19 cellular contexts compared by ENCODE assay signal in the genomic region with DNA sequence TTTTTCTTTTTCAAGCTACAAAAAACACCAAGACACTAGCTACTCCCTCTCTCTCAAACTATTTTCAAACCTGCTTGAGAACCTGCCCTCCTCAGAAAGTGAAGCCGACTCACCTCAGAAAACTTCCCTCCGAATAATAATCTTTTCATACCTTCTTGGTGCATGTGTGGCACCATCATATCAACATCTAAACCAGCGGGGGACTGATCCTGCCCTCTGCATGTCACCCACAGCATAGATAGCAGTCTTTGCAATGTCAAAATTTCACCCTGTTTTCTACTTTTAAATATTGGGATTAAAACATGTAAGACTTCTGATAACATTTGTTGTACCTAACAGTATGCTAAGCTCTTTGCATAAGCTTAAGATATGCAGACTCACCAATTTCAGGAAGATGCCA.
DNase-seq lines count a peak whose midpoint lies in the region; ATAC-seq and TF ChIP-seq lines count a peak whose summit lies in the region.
"Had no signal": no experiment of that assay in that cellular context is flagged by ENCODE, and none has a peak within 500 bp of the region (broad histone marks: within the 10 kb centered on the region; RNA-seq: fewer than 3 reads in every experiment).

No MANE protein-coding gene starts in this region.

- H3K9ac ChIP-seq in SK-N-SH (no peak overlapping the region), mesenchymal stem cell (ENCODE audit: low read length) (no peak overlapping the region)

- H2BK15ac ChIP-seq in mesenchymal stem cell (ENCODE audit: low read depth, poor library complexity, severe bottlenecking): no peak overlapping the region

- H3K18ac ChIP-seq in mesenchymal stem cell (ENCODE audit: low read depth in 1 of 2, low read length in 2 of 2): no peak overlapping the region

- no peaks in the 10 kb centered on the region for H3K36me3 ChIP-seq in SK-N-SH (replicated peaks in 1 of 2; ENCODE audit: control insufficient read depth in 1 of 2, insufficient read depth in 2 of 2, low read length in 1 of 2)
- no peaks in the 10 kb centered on the region for H3K36me3 ChIP-seq in SJSA1
- H3K36me3 ChIP-seq in mesenchymal stem cell (ENCODE audit: control insufficient read depth in 1 of 2, insufficient read depth in 2 of 2, low read depth in 1 of 2, low read length in 2 of 2): no peaks in the 10 kb centered on the region
- no peaks in the 10 kb centered on the region for H3K36me3 ChIP-seq in right lobe of liver

- intact Hi-C loops in right lobe of liver (cut with DNase I): no loop called here

- H3K27me3 ChIP-seq in SK-N-SH (ENCODE audit: insufficient read depth): no peaks in the 10 kb centered on the region
- no peaks in the 10 kb centered on the region for H3K27me3 ChIP-seq in SJSA1 (replicated peaks)
- H3K27me3 ChIP-seq in mesenchymal stem cell (ENCODE audit: control insufficient read depth in 1 of 2, insufficient read depth in 1 of 2, low read length in 2 of 2): no peaks in the 10 kb centered on the region
- H3K27me3 ChIP-seq in right lobe of liver: no peaks in the 10 kb centered on the region

- H3K23ac ChIP-seq in mesenchymal stem cell (ENCODE audit: low read length in 2 of 2): no peak overlapping the region

- CTCF ChIA-PET in SK-N-SH (lab: Yijun Ruan, JAX): interaction anchor here (0.6 to 1.6 kb wide), 3 partner anchors 12 to 51 kb away, joined by 3 read pairs; no protein-coding TSS in a partner anchor

- peaks cover 8% of the 10 kb centered on the region for H3F3A ChIP-seq in SK-N-SH (replicated peaks; ENCODE audit: insufficient read depth)

- WGBS in SK-N-SH (ENCODE audit: low lambda C conversion rate): 64% methylated on average over 3 of the region's 3 CpGs
- WGBS in mesenchymal stem cell: 66% methylated on average over 3 of the region's 3 CpGs
- 38% methylated on average over 3 of the region's 3 CpGs for WGBS in right lobe of liver (ENCODE audit: insufficient coverage, low coverage, low lambda C conversion rate, missing lambda C conversion rate)

- H3K4me1 ChIP-seq in SK-N-SH (ENCODE audit: control insufficient read depth in 1 of 2, insufficient read depth in 2 of 2, low read depth in 1 of 2, low read length in 1 of 2) (no peaks in the 10 kb centered on the region; a peak in 1 of 4 replicates), SJSA1 (replicated peaks) (peaks cover 27% of the 10 kb centered on the region), mesenchymal stem cell (ENCODE audit: control insufficient read depth, insufficient read depth, low read depth, low read length) (no peaks in the 10 kb centered on the region), right lobe of liver (no peaks in the 10 kb centered on the region)

- no peak overlapping the region for H2BK12ac ChIP-seq in mesenchymal stem cell (ENCODE audit: low read length in 2 of 2)

- TF ChIP-seq POLR2A in right lobe of liver (IDR thresholded peaks at IDR 0.05): no peak

- H3K4ac ChIP-seq in mesenchymal stem cell (ENCODE audit: low read depth in 1 of 2, low read length in 2 of 2): no peak overlapping the region

- no peaks in the 10 kb centered on the region for H3K79me1 ChIP-seq in mesenchymal stem cell (replicated peaks; ENCODE audit: low read length, poor library complexity, severe bottlenecking)

- H2AFZ ChIP-seq in SK-N-SH (ENCODE audit: low read depth) (no peak overlapping the region), mesenchymal stem cell (ENCODE audit: low read depth, low read length) (no peak overlapping the region)

- H4K91ac ChIP-seq in mesenchymal stem cell (ENCODE audit: low read length): no peak overlapping the region

- H3K79me2 ChIP-seq in SK-N-SH (ENCODE audit: insufficient read depth): no peaks in the 10 kb centered on the region

- TF ChIP-seq CTCF in SK-N-SH (IDR thresholded peaks at IDR 0.05): no peak
- TF ChIP-seq CTCF in right lobe of liver (IDR thresholded peaks at IDR 0.05): no peak

- H4K20me1 ChIP-seq in SK-N-SH (ENCODE audit: insufficient read depth): no peaks in the 10 kb centered on the region

- H3K27ac ChIP-seq in SK-N-SH (ENCODE audit: low read depth in 2 of 2, low read length in 1 of 2) (no peak overlapping the region), SJSA1 (peak overlapping the region; percentile 7), mesenchymal stem cell (ENCODE audit: low read length, poor library complexity, severe bottlenecking) (peak overlapping the region; percentile 54), right lobe of liver (no peak overlapping the region)
- H3K27ac ChIP-seq: 22Rv1 had no signal

- POLR2A ChIA-PET in SK-N-SH (lab: Yijun Ruan, JAX): no interaction called here

- no peak overlapping the region for H2BK5ac ChIP-seq in mesenchymal stem cell (ENCODE audit: low read depth, low read length, poor library complexity, severe bottlenecking)

- TF ChIP-seq EP300 in SK-N-SH (IDR thresholded peaks at IDR 0.05; ENCODE audit: borderline replicate concordance in 1 of 2, low read depth in 1 of 2, low read length in 1 of 2): no peak

- no peak overlapping the region for H3K4me2 ChIP-seq in SK-N-SH
- no peak overlapping the region for H3K4me2 ChIP-seq in mesenchymal stem cell (ENCODE audit: low read length, poor library complexity, severe bottlenecking)

- no peak for DNase-seq in SK-N-SH
- no peak for DNase-seq in SJSA1 (ENCODE audit: low read depth in 1 of 2, low spot score in 2 of 2)
- no peak for DNase-seq in mesenchymal stem cell
- DNase-seq in GM03348 (ENCODE audit: low spot score): no peak
- DNase-seq in amniotic stem cell (lab: John Stamatoyannopoulos, UW): no peak
- no peak for DNase-seq in right lobe of liver
- DNase-seq: CD4-positive, CD25-positive, alpha-beta regulatory T cell; COR-L47; GF-D8; Kasumi-1; NCI-H1105; NCI-H2081 treated with DMSO at 0.1 percent for 48 hours; NCI-H510A; NCI-H748 treated with DMSO at 0.1 percent for 48 hours; SIG-M5 had no signal

- H4K8ac ChIP-seq in mesenchymal stem cell (ENCODE audit: low read length): no peak overlapping the region

- ATAC-seq in SK-N-SH treated with all-trans-retinoic acid at 6 μM for 48 hours (peak; percentile 38), HG03521 (IDR thresholded peaks at IDR 0.05; ENCODE audit: unreplicated experiment) (no peak), right lobe of liver (no peak)
- ATAC-seq: GM12878 had no signal

- H3K9me3 ChIP-seq in SK-N-SH (0 out of 2 replicates have a peak, but pooled peaks cover 12% of the 10 kb centered on the region), SJSA1 (replicated peaks) (no peaks in the 10 kb centered on the region; the same call in 1 of the 2 replicates), mesenchymal stem cell (ENCODE audit: control insufficient read depth, low read length) (peaks cover 3% of the 10 kb centered on the region), right lobe of liver (no peaks in the 10 kb centered on the region)

- H2AK5ac ChIP-seq in mesenchymal stem cell (ENCODE audit: low read length, severe bottlenecking): no peak overlapping the region

- no peak overlapping the region for H3K14ac ChIP-seq in mesenchymal stem cell (ENCODE audit: low read length in 2 of 2)

- TF ChIP-seq RAD21 in SK-N-SH (IDR thresholded peaks at IDR 0.05; ENCODE audit: low read length): no peak

- no peak overlapping the region for H2BK120ac ChIP-seq in mesenchymal stem cell (ENCODE audit: low read depth, low read length)

- H3K9me2 ChIP-seq in SK-N-SH: no peaks in the 10 kb centered on the region

- H3K4me3 ChIP-seq in SK-N-SH (ENCODE audit: low read depth in 2 of 2, low read length in 1 of 2): no peak overlapping the region
- H3K4me3 ChIP-seq in SJSA1: no peak overlapping the region
- no peak overlapping the region for H3K4me3 ChIP-seq in mesenchymal stem cell (ENCODE audit: insufficient read depth in 1 of 2, low read depth in 1 of 2, low read length in 2 of 2)
- no peak overlapping the region for H3K4me3 ChIP-seq in right lobe of liver
- H3K4me3 ChIP-seq: GM12878 had no signal

TF ChIP-seq in SK-N-SH treated with all-trans-retinoic acid at 6 μM for 48 hours, 23 proteins besides CTCF, POLR2A, EP300 and RAD21 (continues in another document):
- TF ChIP-seq, protein P1, sequence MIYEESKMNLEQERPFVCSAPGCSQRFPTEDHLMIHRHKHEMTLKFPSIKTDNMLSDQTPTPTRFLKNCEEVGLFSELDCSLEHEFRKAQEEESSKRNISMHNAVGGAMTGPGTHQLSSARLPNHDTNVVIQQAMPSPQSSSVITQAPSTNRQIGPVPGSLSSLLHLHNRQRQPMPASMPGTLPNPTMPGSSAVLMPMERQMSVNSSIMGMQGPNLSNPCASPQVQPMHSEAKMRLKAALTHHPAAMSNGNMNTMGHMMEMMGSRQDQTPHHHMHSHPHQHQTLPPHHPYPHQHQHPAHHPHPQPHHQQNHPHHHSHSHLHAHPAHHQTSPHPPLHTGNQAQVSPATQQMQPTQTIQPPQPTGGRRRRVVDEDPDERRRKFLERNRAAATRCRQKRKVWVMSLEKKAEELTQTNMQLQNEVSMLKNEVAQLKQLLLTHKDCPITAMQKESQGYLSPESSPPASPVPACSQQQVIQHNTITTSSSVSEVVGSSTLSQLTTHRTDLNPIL (CRISPR knock-in tag; IDR thresholded peaks at IDR 0.05; ENCODE audit: low read depth): no peak
- no peak for TF ChIP-seq SNAI2 (CRISPR knock-in tag; IDR thresholded peaks at IDR 0.05)
- TF ChIP-seq BACH2 (CRISPR knock-in tag; IDR thresholded peaks at IDR 0.05; ENCODE audit: borderline replicate concordance): no peak

TF ChIP-seq in SK-N-SH, 30 proteins besides CTCF, POLR2A, EP300 and RAD21:
- TF ChIP-seq, protein P2, sequence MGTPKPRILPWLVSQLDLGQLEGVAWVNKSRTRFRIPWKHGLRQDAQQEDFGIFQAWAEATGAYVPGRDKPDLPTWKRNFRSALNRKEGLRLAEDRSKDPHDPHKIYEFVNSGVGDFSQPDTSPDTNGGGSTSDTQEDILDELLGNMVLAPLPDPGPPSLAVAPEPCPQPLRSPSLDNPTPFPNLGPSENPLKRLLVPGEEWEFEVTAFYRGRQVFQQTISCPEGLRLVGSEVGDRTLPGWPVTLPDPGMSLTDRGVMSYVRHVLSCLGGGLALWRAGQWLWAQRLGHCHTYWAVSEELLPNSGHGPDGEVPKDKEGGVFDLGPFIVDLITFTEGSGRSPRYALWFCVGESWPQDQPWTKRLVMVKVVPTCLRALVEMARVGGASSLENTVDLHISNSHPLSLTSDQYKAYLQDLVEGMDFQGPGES (IDR thresholded peaks at IDR 0.05; ENCODE audit: low read depth, low read length): no peak
- no peak for TF ChIP-seq JUND (IDR thresholded peaks at IDR 0.05)
- TF ChIP-seq RFX5 (IDR thresholded peaks at IDR 0.05; ENCODE audit: low read length): no peak
- no peak for TF ChIP-seq MAX (IDR thresholded peaks at IDR 0.05; ENCODE audit: low read depth)

Comparison
In these comparisons a context has a peak if more than half of its experiments do, and no peak if none do; other contexts are left out.
1. H3K27ac ChIP-seq: peak in SJSA1 (single experiment) and mesenchymal stem cell (single experiment); none in SK-N-SH (0 of 2) and right lobe of liver (0 of 3).